In genomic region chr6:142867355-142867801, GRCh38 we compare ENCODE assay signal across 13 cellular contexts.
A peak's percentile ranks its signal among the peaks of the same experiment; 100 is the strongest.
DNase-seq lines count a peak whose midpoint lies in the region; ATAC-seq and TF ChIP-seq lines count a peak whose summit lies in the region.
"Had no signal": no experiment of that assay in that cellular context is flagged by ENCODE, and none has a peak within 500 bp of the region (broad histone marks: within the 10 kb centered on the region; RNA-seq: fewer than 3 reads in every experiment).

No MANE protein-coding gene starts in this region.

- peaks cover 0 to 6% of the 10 kb centered on the region in 2 donors for H3K36me3 Mint-ChIP-seq in CD4-positive, alpha-beta memory T cell
- peaks cover 0 to 16% (median 0%) of the 10 kb centered on the region in 5 donors for H3K36me3 Mint-ChIP-seq in naive thymus-derived CD4-positive, alpha-beta T cell

- H3K36me3 ChIP-seq in CD4-positive, alpha-beta memory T cell (ENCODE audit: insufficient read depth, low read length), result no peaks in the 10 kb centered on the region
- no peaks in the 10 kb centered on the region for H3K36me3 ChIP-seq in naive thymus-derived CD4-positive, alpha-beta T cell (ENCODE audit: control insufficient read depth in 2 of 3, insufficient read depth in 3 of 3, low read length in 3 of 3)

- ATAC-seq in naive thymus-derived CD4-positive, alpha-beta T cell, result peak; percentile 28
- ATAC-seq in GM21786 (IDR thresholded peaks at IDR 0.05; ENCODE audit: unreplicated experiment), result no peak

- no peaks in the 10 kb centered on the region for H3K9me3 Mint-ChIP-seq in CD4-positive, alpha-beta memory T cell
- peaks cover 0 to 2% (median 0%) of the 10 kb centered on the region in 11 donors for H3K9me3 Mint-ChIP-seq in naive thymus-derived CD4-positive, alpha-beta T cell

- H3K9me3 ChIP-seq in CD4-positive, alpha-beta memory T cell (ENCODE audit: control insufficient read depth in 1 of 2, low read length in 2 of 2), result no peaks in the 10 kb centered on the region
- no peaks in the 10 kb centered on the region for H3K9me3 ChIP-seq in naive thymus-derived CD4-positive, alpha-beta T cell (ENCODE audit: control insufficient read depth in 2 of 3, low read length in 3 of 3)

- peak overlapping the region; percentile 47 for H3K27ac ChIP-seq in CD4-positive, alpha-beta memory T cell (ENCODE audit: low read depth, low read length)
- no peak overlapping the region for H3K27ac ChIP-seq in naive thymus-derived CD4-positive, alpha-beta T cell (ENCODE audit: low read depth, low read length)

- H3K4me1 Mint-ChIP-seq in CD4-positive, alpha-beta memory T cell, result peaks cover 68 to 85% (median 75%) of the 10 kb centered on the region in 4 donors
- peaks cover 45 to 89% (median 84%) of the 10 kb centered on the region in 7 donors for H3K4me1 Mint-ChIP-seq in naive thymus-derived CD4-positive, alpha-beta T cell

- POLR2A ChIA-PET in CD4-positive, alpha-beta memory T cell (lab: Charles Lee; ENCODE audit: partially characterized antibody), result interaction anchor here (1.0 to 4.6 kb wide), 9 partner anchors 11 to 94 kb away, joined by 3 to 53 read pairs (median 5); no protein-coding TSS in a partner anchor
- POLR2A ChIA-PET in naive thymus-derived CD4-positive, alpha-beta T cell (lab: Charles Lee), result interaction anchor here (0.6 to 2.0 kb wide), 6 partner anchors 9 to 82 kb away, joined by 3 to 21 read pairs (median 4); no protein-coding TSS in a partner anchor

- H3K4me3 ChIP-seq in CD4-positive, alpha-beta memory T cell (ENCODE audit: low read length in 2 of 2), result peak overlapping the region in 1 of 2 donors; percentile 7
- H3K4me3 ChIP-seq in cardiac fibroblast (replicated peaks in 1 of 2; ENCODE audit: low read depth in 2 of 2, low read length in 2 of 2), result no peak overlapping the region
- no peak overlapping the region for H3K4me3 ChIP-seq in naive thymus-derived CD4-positive, alpha-beta T cell (ENCODE audit: low read length)

- CTCF ChIA-PET in CD4-positive, alpha-beta memory T cell (lab: Charles Lee; ENCODE audit: partially characterized antibody), result interaction anchor here (0.6 to 2.1 kb wide), 6 partner anchors 11 to 76 kb away, joined by 3 to 6 read pairs (median 4); no protein-coding TSS in a partner anchor
- CTCF ChIA-PET in naive thymus-derived CD4-positive, alpha-beta T cell (lab: Charles Lee), result interaction anchor here (1.3 kb wide), 1 partner anchor 16 kb away, joined by 3 read pairs; no protein-coding TSS in a partner anchor

- intact Hi-C loops in CD4-positive, alpha-beta memory T cell (cut with micrococcal nuclease), result no loop called here
- intact Hi-C loops in naive thymus-derived CD4-positive, alpha-beta T cell (cut with micrococcal nuclease), result loop anchor here in 1 of 2 donors (1.0 kb wide), 1 partner anchor 8 kb away; no protein-coding TSS in a partner anchor

- peak overlapping the region in 6 of 8 donors; percentile 15 to 86 (median 78) for H3K4me3 Mint-ChIP-seq in CD4-positive, alpha-beta memory T cell
- peak overlapping the region in 9 of 10 donors; percentile 21 to 82 (median 64) for H3K4me3 Mint-ChIP-seq in naive thymus-derived CD4-positive, alpha-beta T cell

- no peaks in the 10 kb centered on the region for H3K27me3 Mint-ChIP-seq in CD4-positive, alpha-beta memory T cell
- no peaks in the 10 kb centered on the region for H3K27me3 Mint-ChIP-seq in naive thymus-derived CD4-positive, alpha-beta T cell
- H3K27me3 Mint-ChIP-seq: progenitor cell of endocrine pancreas had no signal

- no peaks in the 10 kb centered on the region for H3K27me3 ChIP-seq in CD4-positive, alpha-beta memory T cell (ENCODE audit: insufficient read depth, low read length)
- H3K27me3 ChIP-seq in naive thymus-derived CD4-positive, alpha-beta T cell (ENCODE audit: control insufficient read depth in 2 of 2, insufficient read depth in 2 of 2, low read length in 2 of 2), result no peaks in the 10 kb centered on the region

- DNase-seq in CD4-positive, alpha-beta memory T cell, result peak in 1 of 5 donors; percentile 24
- peak; percentile 34 for DNase-seq in NAMALWA (ENCODE audit: low spot score)
- peak; percentile 34 to 55 for DNase-seq in cardiac fibroblast (ENCODE audit: low read depth in 2 of 2)
- DNase-seq in naive thymus-derived CD4-positive, alpha-beta T cell, result no peak
- no peak for DNase-seq in NCI-H1417 treated with DMSO at 0.1 percent for 48 hours (lab: John Stamatoyannopoulos, UW)
- DNase-seq in foreskin melanocyte, result no peak
- DNase-seq: aorta; COR-L47; effector memory CD4-positive, alpha-beta T cell; hypothalamus; stimulated activated CD4-positive, alpha-beta T cell treated with anti-CD3 and anti-CD28 coated beads, Interleukin-4, amount 100 ng/mL, for 24 hours had no signal

- peaks cover 89% of the 10 kb centered on the region for H3K4me1 ChIP-seq in CD4-positive, alpha-beta memory T cell (ENCODE audit: insufficient read depth, low read length)
- peaks cover 27 to 54% of the 10 kb centered on the region in 2 donors for H3K4me1 ChIP-seq in naive thymus-derived CD4-positive, alpha-beta T cell (ENCODE audit: control insufficient read depth in 2 of 2, insufficient read depth in 2 of 2, low read length in 2 of 2)

- peak overlapping the region; percentile 31 to 93 (median 63) for H3K27ac Mint-ChIP-seq in CD4-positive, alpha-beta memory T cell
- peak overlapping the region in 8 of 9 donors; percentile 26 to 88 (median 74) for H3K27ac Mint-ChIP-seq in naive thymus-derived CD4-positive, alpha-beta T cell
- H3K27ac Mint-ChIP-seq: progenitor cell of endocrine pancreas had no signal

- TF ChIP-seq CTCF in cardiac fibroblast (IDR thresholded peaks at IDR 0.05; ENCODE audit: low read depth, low read length), result no peak

Comparison
In these comparisons a context has a peak if more than half of its experiments do, and no peak if none do; other contexts are left out.
1. DNase-seq: peak in NAMALWA (single experiment) and cardiac fibroblast (2 of 2); none in naive thymus-derived CD4-positive, alpha-beta T cell (0 of 9), NCI-H1417 treated with DMSO at 0.1 percent for 48 hours (single experiment) and foreskin melanocyte (single experiment).